8 cellular contexts compared by ENCODE assay signal in genomic region chr10:3319811-3320226, GRCh38.
"Had no signal": no experiment of that assay in that cellular context is flagged by ENCODE, and none has a peak within 500 bp of the region (broad histone marks: within the 10 kb centered on the region; RNA-seq: fewer than 3 reads in every experiment).

No MANE protein-coding gene starts in this region.

- H3K4me1 Mint-ChIP-seq: GM23338, H9 had no signal

- H3K4me3 Mint-ChIP-seq: GM23338, H9, HFFc6 had no signal

- DNase-seq: GM23248, GOT3, H7, H9, HCEC 1CT, HFFc6 had no signal

- H3K27ac Mint-ChIP-seq: GM23338, H9, HFFc6 had no signal

- ATAC-seq: GM23338, HCT116 had no signal
